In the genomic region with DNA sequence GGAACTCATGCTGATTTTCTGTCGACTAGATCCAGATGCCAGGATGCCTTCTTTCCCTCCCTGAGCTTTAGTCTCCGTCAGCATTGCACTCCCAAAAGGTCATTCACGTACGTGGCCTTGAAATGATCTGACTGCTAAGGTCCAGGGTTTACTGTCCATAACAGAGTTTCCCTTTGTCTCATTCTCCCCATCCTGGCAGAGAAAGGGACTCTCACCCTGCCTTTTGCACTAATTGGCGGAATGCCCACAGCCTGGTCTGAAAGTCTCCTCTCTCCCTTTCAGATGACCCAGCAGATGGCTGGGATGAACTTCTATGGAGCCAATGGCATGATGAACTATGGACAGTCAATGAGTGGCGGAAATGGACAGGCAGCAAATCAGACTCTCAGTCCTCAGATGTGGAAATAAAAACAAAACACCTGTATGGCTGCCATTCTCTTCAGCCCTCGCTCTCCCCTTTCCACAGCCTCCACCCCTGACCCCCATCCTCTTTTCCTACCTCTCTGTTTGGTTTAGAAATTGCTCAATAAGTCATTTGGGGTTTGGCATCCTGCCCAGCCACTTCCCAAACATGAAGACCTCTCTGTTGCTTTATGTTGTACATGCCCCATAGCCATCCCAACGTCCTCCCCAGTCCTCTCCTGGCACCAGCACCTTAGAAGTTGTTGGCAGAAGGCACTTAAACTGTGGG, we compare ENCODE assay signal across 8 cellular contexts. TPM values are rescaled to one million over a fixed set of nuclear protein-coding genes. Genes with fewer than 3 reads are reported as not detected.
A peak's percentile ranks its signal among the peaks of the same experiment; 100 is the strongest.
DNase-seq lines count a peak whose midpoint lies in the region; ATAC-seq, FAIRE-seq and TF ChIP-seq lines count a peak whose summit lies in the region.

No MANE protein-coding gene starts in this region.

- DNase-seq in activated T-cell treated with anti-CD3 and anti-CD28 coated beads, Interleukin-2, amount 50 U/mL, for 24 hours: no peak
- DNase-seq in activated T-cell treated with anti-CD3 and anti-CD28 coated beads for 4 hours (no peak), SHP77 (lab: John Stamatoyannopoulos, UW) (peak; percentile 79 to 87), foreskin melanocyte (peak; percentile 62), superior temporal gyrus (ENCODE audit: extremely low spot score) (peak; percentile 76), GM12891 (ENCODE audit: insufficient read length, low spot score) (no peak)

- H3K36me3 Mint-ChIP-seq in activated T-cell treated with anti-CD3 and anti-CD28 coated beads, Interleukin-2, amount 50 U/mL, for 24 hours (ENCODE audit: low read depth): peaks cover 100% of the 10 kb centered on the region

- H3K27me3 Mint-ChIP-seq in activated T-cell treated with anti-CD3 and anti-CD28 coated beads, Interleukin-2, amount 50 U/mL, for 24 hours: no peaks in the 10 kb centered on the region

- peak overlapping the region; percentile 74 for H3K27ac Mint-ChIP-seq in activated T-cell treated with anti-CD3 and anti-CD28 coated beads, Interleukin-2, amount 50 U/mL, for 24 hours

- no peak for TF ChIP-seq POLR2A in GM12891 (IDR thresholded peaks at IDR 0.05; ENCODE audit: low read depth, low read length)

- ATAC-seq in GM18519 (IDR thresholded peaks at IDR 0.05; ENCODE audit: low FRiP score, unreplicated experiment) (no peak), GM21528 (IDR thresholded peaks at IDR 0.05; ENCODE audit: low FRiP score, unreplicated experiment) (no peak)

- no peak for FAIRE-seq in GM12891 (lab: Jason Lieb, UNC)

- no peak overlapping the region for H3K4me3 Mint-ChIP-seq in activated T-cell treated with anti-CD3 and anti-CD28 coated beads, Interleukin-2, amount 50 U/mL, for 24 hours

- H3K4me1 Mint-ChIP-seq in activated T-cell treated with anti-CD3 and anti-CD28 coated beads, Interleukin-2, amount 50 U/mL, for 24 hours (ENCODE audit: low read depth): peaks cover 10% of the 10 kb centered on the region

- no peaks in the 10 kb centered on the region for H3K9me3 Mint-ChIP-seq in activated T-cell treated with anti-CD3 and anti-CD28 coated beads, Interleukin-2, amount 50 U/mL, for 24 hours

TF ChIP-seq in GM12891, 5 proteins besides CTCF, POLR2A, EP300 and RAD21:
- no peak for TF ChIP-seq POLR2AphosphoS5 (IDR thresholded peaks at IDR 0.05; ENCODE audit: low read depth, low read length)
TF ChIP-seq in GM12891: peak in this region for 0.

RNA-seq across cellular contexts. Expression of gene ZFP69B, which starts 28.4 kb away (rescaled TPM):
- polyA plus RNA-seq in GM12891 (2012; ENCODE audit: low read depth, missing spikeins): 1.4 TPM

RNA-seq across cellular contexts. Expression of gene SMAP2, which starts 48.3 kb away (rescaled TPM):
- polyA plus RNA-seq in GM12891 (2012; ENCODE audit: low read depth, missing spikeins): 122 TPM

RNA-seq across cellular contexts. Expression of gene ZFP69, which starts 55.3 kb away (rescaled TPM):
- polyA plus RNA-seq in GM12891 (2012; ENCODE audit: low read depth, missing spikeins): 2.2 TPM

Comparison
In these comparisons a context has a peak if more than half of its experiments do, and no peak if none do; other contexts are left out.
1. DNase-seq: peak in SHP77 (2 of 2), foreskin melanocyte (single experiment) and superior temporal gyrus (single experiment); none in activated T-cell treated with anti-CD3 and anti-CD28 coated beads, Interleukin-2, amount 50 U/mL, for 24 hours (single experiment), activated T-cell treated with anti-CD3 and anti-CD28 coated beads for 4 hours (single experiment) and GM12891 (single experiment).